Comparison of ENCODE assay signal across 15 cellular contexts in the genomic region with DNA sequence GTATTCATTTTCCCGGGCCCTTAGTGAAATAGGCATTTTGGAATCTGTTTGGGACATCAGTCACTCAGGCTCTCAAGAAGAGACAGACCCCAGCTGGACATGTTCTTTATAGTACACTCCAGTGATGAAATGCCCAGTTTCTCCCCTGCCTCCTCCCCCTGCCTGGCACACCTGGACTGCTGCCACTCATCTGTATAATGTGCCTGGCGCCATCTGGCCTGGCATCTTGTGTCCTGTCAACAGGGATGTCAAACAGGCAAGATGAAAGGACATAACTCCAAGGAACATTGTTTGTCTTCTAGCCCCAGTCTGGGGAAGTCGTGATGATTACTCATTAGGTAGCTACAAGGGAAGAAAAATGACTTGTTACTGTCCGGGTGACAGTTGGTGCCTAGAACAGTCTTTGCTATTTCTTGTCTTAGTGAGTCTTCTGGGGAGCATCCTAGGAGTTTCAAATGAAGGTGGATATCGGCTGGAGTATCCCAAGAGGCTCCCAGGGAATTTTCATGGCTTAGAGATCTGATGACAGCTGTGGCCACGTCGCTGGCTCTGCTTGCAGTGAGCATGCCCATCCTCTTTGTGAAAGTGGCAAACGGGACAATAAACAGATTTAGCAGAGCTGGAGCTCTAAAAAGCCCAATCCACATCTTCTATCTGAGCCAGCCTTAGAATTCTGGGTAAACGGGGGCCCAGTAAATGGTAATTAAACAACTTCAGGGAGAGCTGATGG.
"Had no signal": no experiment of that assay in that cellular context is flagged by ENCODE, and none has a peak within 500 bp of the region (broad histone marks: within the 10 kb centered on the region; RNA-seq: fewer than 3 reads in every experiment).

No MANE protein-coding gene starts in this region.

- H3K9me3 ChIP-seq: ascending aorta, esophagus squamous epithelium, sigmoid colon, testis, upper lobe of right lung had no signal

- ATAC-seq: activated CD8-positive, alpha-beta T cell treated with anti-CD3 and anti-CD28 coated beads for 36 hours; foreskin keratinocyte; left lobe of liver; upper lobe of right lung had no signal

- H3K4me3 ChIP-seq: ascending aorta, esophagus squamous epithelium, sigmoid colon, testis, upper lobe of right lung had no signal

- H3K36me3 ChIP-seq: ascending aorta, esophagus squamous epithelium, sigmoid colon, upper lobe of right lung had no signal

- DNase-seq: activated CD4-positive, alpha-beta T cell treated with anti-CD3 and anti-CD28 coated beads for 4 hours; activated CD8-positive, alpha-beta memory T cell treated with anti-CD3 and anti-CD28 coated beads, Interleukin-2, amount 50 U/mL, for 4 hours; activated CD8-positive, alpha-beta T cell treated with anti-CD3 and anti-CD28 coated beads for 36 hours; esophagus squamous epithelium; foreskin keratinocyte; head of caudate nucleus; sigmoid colon; stimulated activated CD4-positive, alpha-beta T cell treated with anti-CD3 and anti-CD28 coated beads, Interleukin-4, amount 100 ng/mL, for 1 hour; stimulated activated CD8-positive, alpha-beta memory T cell treated with anti-CD3 and anti-CD28 coated beads, Interleukin-4, amount 100 ng/mL, for 48 hours; T1000; testis; upper lobe of right lung had no signal

- H3K27me3 ChIP-seq: ascending aorta, sigmoid colon, testis had no signal

- H3K9me3 Mint-ChIP-seq: activated CD8-positive, alpha-beta T cell treated with anti-CD3 and anti-CD28 coated beads for 36 hours; stimulated activated naive CD8-positive, alpha-beta T cell treated with anti-CD3 and anti-CD28 coated beads, Interleukin-15, Interleukin-2, amounts not matched to agents 100 ng/mL and 50 ng/mL, for 24 hours had no signal

- H3K27ac Mint-ChIP-seq: activated CD8-positive, alpha-beta T cell treated with anti-CD3 and anti-CD28 coated beads for 36 hours; stimulated activated naive CD8-positive, alpha-beta T cell treated with anti-CD3 and anti-CD28 coated beads, Interleukin-15, Interleukin-2, amounts not matched to agents 100 ng/mL and 50 ng/mL, for 24 hours had no signal

- H3K27ac ChIP-seq: ascending aorta, esophagus squamous epithelium, foreskin keratinocyte, sigmoid colon, testis, upper lobe of right lung had no signal

- H3K4me3 Mint-ChIP-seq: activated CD8-positive, alpha-beta T cell treated with anti-CD3 and anti-CD28 coated beads for 36 hours; stimulated activated naive CD8-positive, alpha-beta T cell treated with anti-CD3 and anti-CD28 coated beads, Interleukin-15, Interleukin-2, amounts not matched to agents 100 ng/mL and 50 ng/mL, for 24 hours had no signal

- H3K4me1 ChIP-seq: ascending aorta, esophagus squamous epithelium, testis, upper lobe of right lung had no signal
